1 cellular context compared by ENCODE assay signal in the genomic region with DNA sequence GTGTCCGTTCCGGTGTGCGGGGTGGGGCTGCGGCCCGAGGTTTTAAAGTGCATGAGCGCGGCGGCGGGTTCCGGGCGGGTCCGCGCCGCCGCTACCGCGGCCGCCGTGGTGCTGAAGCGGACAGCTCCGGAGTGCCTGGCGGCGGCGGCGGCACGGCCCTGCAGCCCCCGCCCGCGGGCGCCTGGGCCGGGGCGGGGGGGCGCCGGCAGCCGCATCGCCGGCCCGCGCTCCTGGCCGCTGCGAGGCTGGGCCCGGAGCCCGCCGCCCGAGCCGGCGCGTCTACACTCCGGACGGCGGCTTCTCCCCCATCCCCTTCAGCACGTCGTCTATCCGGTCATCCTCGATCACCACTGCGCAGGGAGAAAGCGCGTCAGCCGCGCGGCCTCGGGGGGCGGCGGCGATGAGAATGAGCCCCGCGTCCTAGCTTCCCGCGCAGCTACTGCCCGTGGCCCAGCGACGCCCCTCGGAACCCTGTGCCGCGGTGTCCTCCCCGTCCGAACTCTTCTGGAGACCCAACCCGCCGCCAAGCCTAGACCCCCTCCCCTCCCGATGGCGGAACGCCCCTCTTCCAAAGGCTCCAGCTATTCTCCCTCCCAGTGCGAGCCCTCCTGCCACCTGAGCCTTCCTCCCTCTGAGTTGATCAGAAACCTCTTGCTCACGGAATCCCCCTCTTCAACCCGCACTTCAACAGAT.
TF ChIP-seq lines count a peak whose summit lies in the region.

No MANE protein-coding gene starts in this region.

TF ChIP-seq in HepG2, 621 proteins besides CTCF, POLR2A, EP300 and RAD21 (continued from another document and continues in another):
- TF ChIP-seq ZBTB20 (CRISPR knock-in tag; IDR thresholded peaks at IDR 0.05; ENCODE audit: borderline replicate concordance, low read depth), result no peak
- TF ChIP-seq EHMT2 (IDR thresholded peaks at IDR 0.05; ENCODE audit: borderline replicate concordance, low read depth, low read length), result peak; percentile 52; the same call in 1 of the 2 replicates
- no peak for TF ChIP-seq RFX1 (IDR thresholded peaks at IDR 0.05)
- TF ChIP-seq SIN3A (IDR thresholded peaks at IDR 0.05; ENCODE audit: borderline replicate concordance, low read depth, low read length), result peak; percentile 25; the same call in 1 of the 2 replicates
- no peak for TF ChIP-seq ZSCAN20 (CRISPR knock-in tag; IDR thresholded peaks at IDR 0.05; ENCODE audit: borderline replicate concordance)
- TF ChIP-seq ZFP36L1 (CRISPR knock-in tag; IDR thresholded peaks at IDR 0.05), result no peak
- no peak for TF ChIP-seq ZMAT3 (CRISPR knock-in tag; conservative IDR thresholded peaks at IDR 0.05)
- no peak for TF ChIP-seq LCORL (IDR thresholded peaks at IDR 0.05)
- no peak for TF ChIP-seq LCORL (CRISPR knock-in tag; IDR thresholded peaks at IDR 0.05)
- TF ChIP-seq MIER2 (CRISPR knock-in tag; IDR thresholded peaks at IDR 0.05), result peak; percentile 69
- TF ChIP-seq SMARCE1 (IDR thresholded peaks at IDR 0.05; ENCODE audit: borderline replicate concordance), result no peak
- no peak for TF ChIP-seq ZNF333 (CRISPR knock-in tag; IDR thresholded peaks at IDR 0.05; ENCODE audit: borderline replicate concordance)
- no peak for TF ChIP-seq CHD2 (IDR thresholded peaks at IDR 0.05; ENCODE audit: low read depth, low read length)
- TF ChIP-seq AKAP8 (CRISPR knock-in tag; IDR thresholded peaks at IDR 0.05), result no peak
- TF ChIP-seq, protein P1, sequence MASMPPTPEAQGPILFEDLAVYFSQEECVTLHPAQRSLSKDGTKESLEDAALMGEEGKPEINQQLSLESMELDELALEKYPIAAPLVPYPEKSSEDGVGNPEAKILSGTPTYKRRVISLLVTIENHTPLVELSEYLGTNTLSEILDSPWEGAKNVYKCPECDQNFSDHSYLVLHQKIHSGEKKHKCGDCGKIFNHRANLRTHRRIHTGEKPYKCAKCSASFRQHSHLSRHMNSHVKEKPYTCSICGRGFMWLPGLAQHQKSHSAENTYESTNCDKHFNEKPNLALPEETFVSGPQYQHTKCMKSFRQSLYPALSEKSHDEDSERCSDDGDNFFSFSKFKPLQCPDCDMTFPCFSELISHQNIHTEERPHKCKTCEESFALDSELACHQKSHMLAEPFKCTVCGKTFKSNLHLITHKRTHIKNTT (CRISPR knock-in tag; IDR thresholded peaks at IDR 0.05), result no peak
- TF ChIP-seq, protein P2, sequence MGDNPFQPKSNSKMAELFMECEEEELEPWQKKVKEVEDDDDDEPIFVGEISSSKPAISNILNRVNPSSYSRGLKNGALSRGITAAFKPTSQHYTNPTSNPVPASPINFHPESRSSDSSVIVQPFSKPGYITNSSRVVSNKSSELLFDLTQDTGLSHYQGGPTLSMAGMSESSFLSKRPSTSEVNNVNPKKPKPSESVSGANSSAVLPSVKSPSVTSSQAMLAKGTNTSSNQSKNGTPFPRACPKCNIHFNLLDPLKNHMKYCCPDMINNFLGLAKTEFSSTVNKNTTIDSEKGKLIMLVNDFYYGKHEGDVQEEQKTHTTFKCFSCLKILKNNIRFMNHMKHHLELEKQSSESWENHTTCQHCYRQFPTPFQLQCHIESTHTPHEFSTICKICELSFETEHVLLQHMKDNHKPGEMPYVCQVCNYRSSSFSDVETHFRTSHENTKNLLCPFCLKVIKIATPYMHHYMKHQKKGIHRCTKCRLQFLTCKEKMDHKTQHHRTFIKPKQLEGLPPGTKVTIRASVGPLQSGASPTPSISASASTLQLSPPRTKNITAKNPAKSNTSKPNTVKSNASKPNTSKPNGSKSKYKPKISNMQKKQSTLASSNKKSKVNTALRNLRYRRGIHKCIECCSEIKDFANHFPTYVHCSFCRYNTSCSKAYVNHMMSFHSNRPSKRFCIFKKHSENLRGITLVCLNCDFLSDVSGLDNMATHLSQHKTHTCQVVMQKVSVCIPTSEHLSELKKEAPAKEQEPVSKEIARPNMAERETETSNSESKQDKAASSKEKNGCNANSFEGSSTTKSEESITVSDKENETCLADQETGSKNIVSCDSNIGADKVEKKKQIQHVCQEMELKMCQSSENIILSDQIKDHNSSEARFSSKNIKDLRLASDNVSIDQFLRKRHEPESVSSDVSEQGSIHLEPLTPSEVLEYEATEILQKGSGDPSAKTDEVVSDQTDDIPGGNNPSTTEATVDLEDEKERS (CRISPR knock-in tag; IDR thresholded peaks at IDR 0.05), result no peak
- TF ChIP-seq, protein P3, sequence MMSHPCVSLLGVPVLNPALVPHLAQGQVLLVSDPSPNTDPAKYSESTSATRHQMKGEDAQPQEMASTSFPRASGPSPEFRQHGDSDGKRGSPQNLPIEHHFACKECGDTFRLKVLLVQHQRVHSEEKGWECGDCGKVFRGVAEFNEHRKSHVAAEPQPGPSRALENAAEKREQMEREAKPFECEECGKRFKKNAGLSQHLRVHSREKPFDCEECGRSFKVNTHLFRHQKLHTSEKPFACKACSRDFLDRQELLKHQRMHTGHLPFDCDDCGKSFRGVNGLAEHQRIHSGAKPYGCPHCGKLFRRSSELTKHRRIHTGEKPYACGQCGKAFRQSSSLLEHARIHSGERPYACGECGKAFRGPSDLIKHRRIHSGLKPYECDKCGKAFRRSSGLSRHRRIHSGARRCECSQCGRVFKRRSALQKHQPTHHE (CRISPR knock-in tag; IDR thresholded peaks at IDR 0.05; ENCODE audit: borderline replicate concordance), result no peak
- no peak for TF ChIP-seq SALL1 (CRISPR knock-in tag; IDR thresholded peaks at IDR 0.05)
- 0 out of 2 replicates have a peak, but pooled peaks have one; percentile 25 for TF ChIP-seq HOXD1 (CRISPR knock-in tag; IDR thresholded peaks at IDR 0.05)
- TF ChIP-seq, protein P4, sequence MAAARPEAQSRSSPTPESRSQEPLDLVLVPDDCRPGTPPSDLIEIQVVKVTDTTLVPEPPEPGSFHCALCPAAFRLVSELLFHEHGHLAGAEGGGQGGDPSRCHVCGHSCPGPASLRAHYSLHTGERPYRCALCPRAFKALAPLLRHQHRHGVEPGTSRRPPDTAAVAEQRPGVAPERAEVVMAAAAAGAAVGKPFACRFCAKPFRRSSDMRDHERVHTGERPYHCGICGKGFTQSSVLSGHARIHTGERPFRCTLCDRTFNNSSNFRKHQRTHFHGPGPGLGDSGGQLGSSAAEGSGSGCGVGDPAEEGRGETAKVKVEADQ (CRISPR knock-in tag; IDR thresholded peaks at IDR 0.05; ENCODE audit: borderline replicate concordance), result no peak
- no peak for TF ChIP-seq RXRB (CRISPR knock-in tag; IDR thresholded peaks at IDR 0.05; ENCODE audit: borderline replicate concordance)
- TF ChIP-seq KDM2A (CRISPR knock-in tag; IDR thresholded peaks at IDR 0.05; ENCODE audit: borderline replicate concordance, low read depth), result peak; percentile 74; the same call in 1 of the 2 replicates
- TF ChIP-seq, protein P5, sequence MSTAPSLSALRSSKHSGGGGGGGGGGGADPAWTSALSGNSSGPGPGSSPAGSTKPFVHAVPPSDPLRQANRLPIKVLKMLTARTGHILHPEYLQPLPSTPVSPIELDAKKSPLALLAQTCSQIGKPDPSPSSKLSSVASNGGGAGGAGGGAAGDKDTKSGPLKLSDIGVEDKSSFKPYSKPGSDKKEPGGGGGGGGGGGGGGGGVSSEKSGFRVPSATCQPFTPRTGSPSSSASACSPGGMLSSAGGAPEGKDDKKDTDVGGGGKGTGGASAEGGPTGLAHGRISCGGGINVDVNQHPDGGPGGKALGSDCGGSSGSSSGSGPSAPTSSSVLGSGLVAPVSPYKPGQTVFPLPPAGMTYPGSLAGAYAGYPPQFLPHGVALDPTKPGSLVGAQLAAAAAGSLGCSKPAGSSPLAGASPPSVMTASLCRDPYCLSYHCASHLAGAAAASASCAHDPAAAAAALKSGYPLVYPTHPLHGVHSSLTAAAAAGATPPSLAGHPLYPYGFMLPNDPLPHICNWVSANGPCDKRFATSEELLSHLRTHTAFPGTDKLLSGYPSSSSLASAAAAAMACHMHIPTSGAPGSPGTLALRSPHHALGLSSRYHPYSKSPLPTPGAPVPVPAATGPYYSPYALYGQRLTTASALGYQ (CRISPR knock-in tag; IDR thresholded peaks at IDR 0.05), result no peak
- TF ChIP-seq ZNF644 (CRISPR knock-in tag; IDR thresholded peaks at IDR 0.05; ENCODE audit: low read depth), result no peak
- TF ChIP-seq NCOA5 (CRISPR knock-in tag; IDR thresholded peaks at IDR 0.05), result no peak
- no peak for TF ChIP-seq ZNF546 (CRISPR knock-in tag; conservative IDR thresholded peaks at IDR 0.05)
- TF ChIP-seq ZNF460 (CRISPR knock-in tag; IDR thresholded peaks at IDR 0.05; ENCODE audit: borderline replicate concordance), result no peak
- TF ChIP-seq MTF1 (CRISPR knock-in tag; IDR thresholded peaks at IDR 0.05), result no peak
- peak; percentile 41; the same call in 1 of the 3 replicates for TF ChIP-seq MXI1 (IDR thresholded peaks at IDR 0.05; ENCODE audit: borderline replicate concordance, low read depth, low read length)
- no peak for TF ChIP-seq MAF1 (CRISPR knock-in tag; IDR thresholded peaks at IDR 0.05; ENCODE audit: borderline replicate concordance)
- TF ChIP-seq ISX (CRISPR knock-in tag; conservative IDR thresholded peaks at IDR 0.05), result no peak
- TF ChIP-seq RBAK (CRISPR knock-in tag; IDR thresholded peaks at IDR 0.05), result no peak
- TF ChIP-seq, protein P6, sequence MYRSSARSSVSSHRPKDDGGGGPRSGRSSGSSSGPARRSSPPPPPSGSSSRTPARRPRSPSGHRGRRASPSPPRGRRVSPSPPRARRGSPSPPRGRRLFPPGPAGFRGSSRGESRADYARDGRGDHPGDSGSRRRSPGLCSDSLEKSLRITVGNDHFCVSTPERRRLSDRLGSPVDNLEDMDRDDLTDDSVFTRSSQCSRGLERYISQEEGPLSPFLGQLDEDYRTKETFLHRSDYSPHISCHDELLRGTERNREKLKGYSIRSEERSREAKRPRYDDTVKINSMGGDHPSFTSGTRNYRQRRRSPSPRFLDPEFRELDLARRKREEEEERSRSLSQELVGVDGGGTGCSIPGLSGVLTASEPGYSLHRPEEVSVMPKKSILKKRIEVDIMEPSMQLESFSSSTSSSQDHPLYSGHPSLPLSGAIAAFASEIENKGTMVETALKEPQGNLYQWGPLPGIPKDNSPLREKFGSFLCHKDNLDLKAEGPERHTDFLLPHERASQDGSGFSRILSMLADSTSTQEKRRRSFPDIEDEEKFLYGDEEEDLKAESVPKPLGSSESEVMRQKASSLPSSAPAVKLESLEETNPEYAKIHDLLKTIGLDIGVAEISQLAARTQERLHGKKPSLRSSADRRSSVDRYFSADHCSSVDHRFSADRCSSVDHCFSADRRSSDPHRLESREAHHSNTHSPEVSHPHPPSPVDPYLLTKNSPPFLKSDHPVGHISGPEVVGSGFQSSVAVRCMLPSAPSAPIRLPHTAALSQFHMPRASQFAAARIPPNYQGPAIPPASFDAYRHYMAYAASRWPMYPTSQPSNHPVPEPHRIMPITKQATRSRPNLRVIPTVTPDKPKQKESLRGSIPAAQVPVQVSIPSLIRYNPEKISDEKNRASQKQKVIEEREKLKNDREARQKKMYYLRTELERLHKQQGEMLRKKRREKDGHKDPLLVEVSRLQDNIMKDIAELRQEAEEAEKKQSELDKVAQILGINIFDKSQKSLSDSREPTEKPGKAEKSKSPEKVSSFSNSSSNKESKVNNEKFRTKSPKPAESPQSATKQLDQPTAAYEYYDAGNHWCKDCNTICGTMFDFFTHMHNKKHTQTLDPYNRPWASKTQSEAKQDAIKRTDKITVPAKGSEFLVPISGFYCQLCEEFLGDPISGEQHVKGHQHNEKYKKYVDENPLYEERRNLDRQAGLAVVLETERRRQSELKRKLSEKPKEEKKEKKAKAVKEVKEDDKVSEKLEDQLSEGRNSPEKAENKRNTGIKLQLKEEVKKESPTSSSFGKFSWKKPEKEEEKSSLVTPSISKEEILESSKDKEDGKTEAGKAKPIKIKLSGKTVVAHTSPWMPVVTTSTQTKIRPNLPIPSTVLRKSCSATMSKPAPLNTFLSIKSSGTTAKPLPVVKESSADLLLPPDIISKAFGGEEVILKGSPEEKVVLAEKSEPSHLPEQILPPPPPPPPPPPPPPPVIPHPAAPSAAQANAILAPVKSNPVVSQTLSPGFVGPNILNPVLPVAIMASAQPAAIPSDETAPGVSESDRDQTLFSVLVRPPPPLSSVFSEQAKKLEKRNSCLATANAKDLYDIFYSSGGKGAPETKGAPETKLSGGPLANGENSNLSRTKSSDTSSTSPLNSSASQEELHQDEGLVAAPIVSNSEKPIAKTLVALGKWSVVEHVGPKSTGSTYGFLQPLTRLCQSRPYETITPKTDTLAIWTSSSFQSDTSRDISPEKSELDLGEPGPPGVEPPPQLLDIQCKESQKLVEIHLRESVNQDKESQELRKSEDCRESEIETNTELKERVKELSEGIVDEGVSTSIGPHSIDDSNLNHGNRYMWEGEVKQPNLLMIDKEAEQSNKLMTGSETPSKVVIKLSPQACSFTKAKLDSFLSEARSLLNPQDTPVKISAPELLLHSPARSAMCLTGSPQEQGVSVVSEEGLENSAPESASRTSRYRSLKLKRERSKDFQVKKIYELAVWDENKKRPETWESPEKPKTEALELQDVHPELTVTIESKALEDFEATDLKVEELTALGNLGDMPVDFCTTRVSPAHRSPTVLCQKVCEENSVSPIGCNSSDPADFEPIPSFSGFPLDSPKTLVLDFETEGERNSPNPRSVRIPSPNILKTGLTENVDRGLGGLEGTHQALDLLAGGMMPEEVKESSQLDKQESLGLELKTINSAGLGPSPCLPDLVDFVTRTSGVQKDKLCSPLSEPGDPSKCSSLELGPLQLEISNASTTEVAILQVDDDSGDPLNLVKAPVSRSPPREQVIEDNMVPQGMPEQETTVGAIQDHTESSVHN (CRISPR knock-in tag; IDR thresholded peaks at IDR 0.05), result no peak
- TF ChIP-seq ZNF747 (CRISPR knock-in tag; IDR thresholded peaks at IDR 0.05; ENCODE audit: borderline replicate concordance), result no peak
- TF ChIP-seq ZNF567 (CRISPR knock-in tag; IDR thresholded peaks at IDR 0.05; ENCODE audit: borderline replicate concordance), result no peak
- TF ChIP-seq, protein P7, sequence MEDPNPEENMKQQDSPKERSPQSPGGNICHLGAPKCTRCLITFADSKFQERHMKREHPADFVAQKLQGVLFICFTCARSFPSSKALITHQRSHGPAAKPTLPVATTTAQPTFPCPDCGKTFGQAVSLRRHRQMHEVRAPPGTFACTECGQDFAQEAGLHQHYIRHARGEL (CRISPR knock-in tag; IDR thresholded peaks at IDR 0.05), result no peak
- 0 out of 2 replicates have a peak, but pooled peaks have one; percentile 38 for TF ChIP-seq SAP130 (CRISPR knock-in tag; IDR thresholded peaks at IDR 0.05; ENCODE audit: low read depth)
- TF ChIP-seq, protein P8, sequence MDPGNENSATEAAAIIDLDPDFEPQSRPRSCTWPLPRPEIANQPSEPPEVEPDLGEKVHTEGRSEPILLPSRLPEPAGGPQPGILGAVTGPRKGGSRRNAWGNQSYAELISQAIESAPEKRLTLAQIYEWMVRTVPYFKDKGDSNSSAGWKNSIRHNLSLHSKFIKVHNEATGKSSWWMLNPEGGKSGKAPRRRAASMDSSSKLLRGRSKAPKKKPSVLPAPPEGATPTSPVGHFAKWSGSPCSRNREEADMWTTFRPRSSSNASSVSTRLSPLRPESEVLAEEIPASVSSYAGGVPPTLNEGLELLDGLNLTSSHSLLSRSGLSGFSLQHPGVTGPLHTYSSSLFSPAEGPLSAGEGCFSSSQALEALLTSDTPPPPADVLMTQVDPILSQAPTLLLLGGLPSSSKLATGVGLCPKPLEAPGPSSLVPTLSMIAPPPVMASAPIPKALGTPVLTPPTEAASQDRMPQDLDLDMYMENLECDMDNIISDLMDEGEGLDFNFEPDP (CRISPR knock-in tag; conservative IDR thresholded peaks at IDR 0.05), result no peak
- TF ChIP-seq ZNF746 (CRISPR knock-in tag; IDR thresholded peaks at IDR 0.05), result no peak
- TF ChIP-seq AGO1 (IDR thresholded peaks at IDR 0.05; ENCODE audit: low read depth, low read length, poor library complexity, severe bottlenecking), result peak; percentile 88
- no peak for TF ChIP-seq NFKBIZ (CRISPR knock-in tag; IDR thresholded peaks at IDR 0.05)
- TF ChIP-seq ZNF180 (CRISPR knock-in tag; IDR thresholded peaks at IDR 0.05; ENCODE audit: borderline replicate concordance, low read depth), result no peak
